Comparison of ENCODE assay signal across 9 cellular contexts in the genomic region with DNA sequence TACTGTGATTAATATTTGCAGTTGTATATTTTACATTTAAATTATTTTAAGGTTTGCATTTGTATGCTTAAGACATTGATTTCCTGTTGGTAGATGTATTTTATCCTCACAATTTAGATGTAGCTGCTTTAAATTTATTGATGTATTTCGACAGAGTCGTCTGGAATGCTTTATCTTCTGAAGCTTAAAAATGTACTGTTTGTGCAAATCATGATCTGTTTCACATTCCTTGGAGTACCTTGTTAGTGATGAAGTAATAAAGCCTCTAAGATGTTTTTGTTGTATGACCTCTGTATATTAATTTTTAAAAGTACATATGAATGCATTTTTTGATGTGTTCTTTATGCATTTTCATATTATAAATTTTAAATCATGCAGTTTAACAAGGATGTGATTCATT. TPM values are rescaled to one million over a fixed set of nuclear protein-coding genes. Genes with fewer than 3 reads are reported as not detected.
DNase-seq lines count a peak whose midpoint lies in the region; ATAC-seq and TF ChIP-seq lines count a peak whose summit lies in the region.
"Had no signal": no experiment of that assay in that cellular context is flagged by ENCODE, and none has a peak within 500 bp of the region (broad histone marks: within the 10 kb centered on the region; RNA-seq: fewer than 3 reads in every experiment).

No MANE protein-coding gene starts in this region.

- H3K27me3 ChIP-seq in liver (ENCODE audit: control insufficient read depth in 4 of 4, insufficient read depth in 4 of 4, low read length in 3 of 4), result no peaks in the 10 kb centered on the region
- H3K27me3 ChIP-seq in tibial nerve, result no peaks in the 10 kb centered on the region

- H3K36me3 ChIP-seq in liver (ENCODE audit: control insufficient read depth in 4 of 4, insufficient read depth in 3 of 4, low read depth in 1 of 4, low read length in 3 of 4), result peaks cover 0 to 15% (median 8%) of the 10 kb centered on the region in 4 donors
- peaks cover 0 to 8% (median 0%) of the 10 kb centered on the region in 3 donors for H3K36me3 ChIP-seq in tibial nerve

- peaks cover 4% of the 10 kb centered on the region for H3K27me3 Mint-ChIP-seq in activated naive CD4-positive, alpha-beta T cell treated with anti-CD3 and anti-CD28 coated beads for 36 hours (ENCODE audit: low read depth)

- H3K4me1 ChIP-seq in liver (ENCODE audit: control insufficient read depth in 4 of 4, insufficient read depth in 4 of 4, low read length in 3 of 4), result peaks cover 0 to 12% (median 6%) of the 10 kb centered on the region in 4 donors
- peaks cover 0 to 71% (median 43%) of the 10 kb centered on the region in 4 donors for H3K4me1 ChIP-seq in tibial nerve

- H3K9me3 ChIP-seq in liver (ENCODE audit: control insufficient read depth in 4 of 4, low read length in 3 of 4) (no peaks in the 10 kb centered on the region), tibial nerve (no peaks in the 10 kb centered on the region)

- H3K27ac Mint-ChIP-seq in activated naive CD4-positive, alpha-beta T cell treated with anti-CD3 and anti-CD28 coated beads for 36 hours, result peak overlapping the region; percentile 98

- peak overlapping the region; percentile 98 to 99 for H3K9ac ChIP-seq in liver (ENCODE audit: low read depth in 1 of 2, low read length in 2 of 2)

- WGBS in liver, result 0% methylated on average over 2 of the region's 2 CpGs
- 0 to 1% methylated on average over 2 of the region's 2 CpGs for WGBS in tibial nerve, 2 donors

- H3K36me3 Mint-ChIP-seq in activated naive CD4-positive, alpha-beta T cell treated with anti-CD3 and anti-CD28 coated beads for 36 hours (ENCODE audit: low read depth), result peaks cover 77% of the 10 kb centered on the region

- TF ChIP-seq POLR2A in tibial nerve (IDR thresholded peaks at IDR 0.05), result no peak

- H3K27ac ChIP-seq in angular gyrus (ENCODE audit: low read depth, low read length) (peak overlapping the region; percentile 98), liver (ENCODE audit: low read depth in 1 of 2, low read length in 2 of 2) (peak overlapping the region; percentile 97 to 98), tibial nerve (peak overlapping the region; percentile 90 to 99 (median 98))

- peak overlapping the region; percentile 46 to 90 (median 87) for H3K4me3 ChIP-seq in liver (ENCODE audit: low read depth in 1 of 3, low read length in 3 of 3)
- H3K4me3 ChIP-seq in tibial nerve, result peak overlapping the region; percentile 34 to 69 (median 64)

- intact Hi-C loops in activated naive CD4-positive, alpha-beta T cell treated with anti-CD3 and anti-CD28 coated beads for 36 hours (cut with micrococcal nuclease), result loop anchor here (10.0 kb wide), 1 partner anchor 1333 kb away; the partner anchor contains the start of gene MCTP2

- no peak for TF ChIP-seq EP300 in tibial nerve (IDR thresholded peaks at IDR 0.05)

- no peak for DNase-seq in activated naive CD4-positive, alpha-beta T cell treated with anti-CD3 and anti-CD28 coated beads for 36 hours
- DNase-seq in activated naive CD4-positive, alpha-beta T cell treated with Interleukin-2 at 50 U/mL for 16 hours, result no peak
- no peak for DNase-seq in tibial nerve (ENCODE audit: low spot score in 2 of 2)
- DNase-seq in HUDEP-2 (lab: John Stamatoyannopoulos, UW; ENCODE audit: unreplicated experiment in 76 of 76), result no peak
- DNase-seq: NCI-H1436 treated with DMSO at 0.1 percent for 48 hours had no signal

- peaks cover 6% of the 10 kb centered on the region for H3K9me3 Mint-ChIP-seq in activated naive CD4-positive, alpha-beta T cell treated with anti-CD3 and anti-CD28 coated beads for 36 hours

- TF ChIP-seq CTCF in liver (IDR thresholded peaks at IDR 0.05; ENCODE audit: low read depth, low read length, missing input control), result no peak
- TF ChIP-seq CTCF in tibial nerve (IDR thresholded peaks at IDR 0.05), result no peak

- no peak for TF ChIP-seq RAD21 in liver (IDR thresholded peaks at IDR 0.05)

- H3K4me3 Mint-ChIP-seq in activated naive CD4-positive, alpha-beta T cell treated with anti-CD3 and anti-CD28 coated beads for 36 hours, result peak overlapping the region; percentile 96

- H3K4me1 Mint-ChIP-seq in activated naive CD4-positive, alpha-beta T cell treated with anti-CD3 and anti-CD28 coated beads for 36 hours (ENCODE audit: low read depth), result peaks cover 48% of the 10 kb centered on the region

- CTCF ChIA-PET in activated naive CD4-positive, alpha-beta T cell treated with anti-CD3 and anti-CD28 coated beads for 36 hours (lab: Charles Lee), result interaction anchor here (1.0 to 5.2 kb wide), 4 partner anchors 14 to 98 kb away, joined by 3 to 48 read pairs (median 4); no protein-coding TSS in a partner anchor

- ATAC-seq in GM21576 (IDR thresholded peaks at IDR 0.05; ENCODE audit: unreplicated experiment), result no peak
- ATAC-seq in HG02852 (IDR thresholded peaks at IDR 0.05; ENCODE audit: unreplicated experiment), result no peak

TF ChIP-seq in liver, 16 proteins besides CTCF, POLR2A, EP300 and RAD21:
- TF ChIP-seq, protein P1, sequence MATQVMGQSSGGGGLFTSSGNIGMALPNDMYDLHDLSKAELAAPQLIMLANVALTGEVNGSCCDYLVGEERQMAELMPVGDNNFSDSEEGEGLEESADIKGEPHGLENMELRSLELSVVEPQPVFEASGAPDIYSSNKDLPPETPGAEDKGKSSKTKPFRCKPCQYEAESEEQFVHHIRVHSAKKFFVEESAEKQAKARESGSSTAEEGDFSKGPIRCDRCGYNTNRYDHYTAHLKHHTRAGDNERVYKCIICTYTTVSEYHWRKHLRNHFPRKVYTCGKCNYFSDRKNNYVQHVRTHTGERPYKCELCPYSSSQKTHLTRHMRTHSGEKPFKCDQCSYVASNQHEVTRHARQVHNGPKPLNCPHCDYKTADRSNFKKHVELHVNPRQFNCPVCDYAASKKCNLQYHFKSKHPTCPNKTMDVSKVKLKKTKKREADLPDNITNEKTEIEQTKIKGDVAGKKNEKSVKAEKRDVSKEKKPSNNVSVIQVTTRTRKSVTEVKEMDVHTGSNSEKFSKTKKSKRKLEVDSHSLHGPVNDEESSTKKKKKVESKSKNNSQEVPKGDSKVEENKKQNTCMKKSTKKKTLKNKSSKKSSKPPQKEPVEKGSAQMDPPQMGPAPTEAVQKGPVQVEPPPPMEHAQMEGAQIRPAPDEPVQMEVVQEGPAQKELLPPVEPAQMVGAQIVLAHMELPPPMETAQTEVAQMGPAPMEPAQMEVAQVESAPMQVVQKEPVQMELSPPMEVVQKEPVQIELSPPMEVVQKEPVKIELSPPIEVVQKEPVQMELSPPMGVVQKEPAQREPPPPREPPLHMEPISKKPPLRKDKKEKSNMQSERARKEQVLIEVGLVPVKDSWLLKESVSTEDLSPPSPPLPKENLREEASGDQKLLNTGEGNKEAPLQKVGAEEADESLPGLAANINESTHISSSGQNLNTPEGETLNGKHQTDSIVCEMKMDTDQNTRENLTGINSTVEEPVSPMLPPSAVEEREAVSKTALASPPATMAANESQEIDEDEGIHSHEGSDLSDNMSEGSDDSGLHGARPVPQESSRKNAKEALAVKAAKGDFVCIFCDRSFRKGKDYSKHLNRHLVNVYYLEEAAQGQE (IDR thresholded peaks at IDR 0.05), result no peak
- TF ChIP-seq SP1 (IDR thresholded peaks at IDR 0.05), result no peak
- TF ChIP-seq ATF3 (IDR thresholded peaks at IDR 0.05), result no peak
- no peak for TF ChIP-seq MAX (IDR thresholded peaks at IDR 0.05)
- TF ChIP-seq FOXA1 (IDR thresholded peaks at IDR 0.05), result no peak
- TF ChIP-seq GABPA (IDR thresholded peaks at IDR 0.05 in 1 of 2, conservative IDR thresholded peaks at IDR 0.05 in 1 of 2), result no peak
- TF ChIP-seq HNF4G (IDR thresholded peaks at IDR 0.05), result no peak
- TF ChIP-seq, protein P2, sequence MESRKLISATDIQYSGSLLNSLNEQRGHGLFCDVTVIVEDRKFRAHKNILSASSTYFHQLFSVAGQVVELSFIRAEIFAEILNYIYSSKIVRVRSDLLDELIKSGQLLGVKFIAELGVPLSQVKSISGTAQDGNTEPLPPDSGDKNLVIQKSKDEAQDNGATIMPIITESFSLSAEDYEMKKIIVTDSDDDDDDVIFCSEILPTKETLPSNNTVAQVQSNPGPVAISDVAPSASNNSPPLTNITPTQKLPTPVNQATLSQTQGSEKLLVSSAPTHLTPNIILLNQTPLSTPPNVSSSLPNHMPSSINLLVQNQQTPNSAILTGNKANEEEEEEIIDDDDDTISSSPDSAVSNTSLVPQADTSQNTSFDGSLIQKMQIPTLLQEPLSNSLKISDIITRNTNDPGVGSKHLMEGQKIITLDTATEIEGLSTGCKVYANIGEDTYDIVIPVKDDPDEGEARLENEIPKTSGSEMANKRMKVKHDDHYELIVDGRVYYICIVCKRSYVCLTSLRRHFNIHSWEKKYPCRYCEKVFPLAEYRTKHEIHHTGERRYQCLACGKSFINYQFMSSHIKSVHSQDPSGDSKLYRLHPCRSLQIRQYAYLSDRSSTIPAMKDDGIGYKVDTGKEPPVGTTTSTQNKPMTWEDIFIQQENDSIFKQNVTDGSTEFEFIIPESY (IDR thresholded peaks at IDR 0.05), result no peak
- no peak for TF ChIP-seq NR2F2 (IDR thresholded peaks at IDR 0.05)
TF ChIP-seq in liver: peak in this region for 0.

RNA-seq across cellular contexts. Expression of gene CHD2, which starts 1.9 kb away (rescaled TPM):
- total RNA-seq in activated naive CD4-positive, alpha-beta T cell treated with anti-CD3 and anti-CD28 coated beads for 36 hours, result 100 to 1,000 TPM; 164 to 185 TPM
- total RNA-seq in liver, result 10 to 100 TPM; 70.5 to 90.2 TPM
- 10 to 100 TPM; 13.9 to 28.3 TPM for polyA plus RNA-seq in liver
- total RNA-seq in tibial nerve, result 100 to 1,000 TPM in 2 of 4 donors, 10 to 100 TPM in 2; 96.5 to 133 (median 102) TPM
